Comparison of ENCODE assay signal across 8 cellular contexts in genomic region chr3:195154793-195155535, GRCh38.
DNase-seq lines count a peak whose midpoint lies in the region; ATAC-seq and TF ChIP-seq lines count a peak whose summit lies in the region.

No MANE protein-coding gene starts in this region.

- TF ChIP-seq CTCF in glutamatergic neuron (IDR thresholded peaks at IDR 0.05; ENCODE audit: partially characterized antibody, unreplicated experiment): no peak

- H3K27ac Mint-ChIP-seq in activated T-helper 1 cell treated with anti-CD3 and anti-CD28 coated beads, Interleukin-12 subunit alpha, Interleukin-12 subunit beta, Interleukin-2, Interleukin-4 antibody, amounts not matched to agents 30 ng/mL and 10 ng/mL and 1 ng/mL, durations not matched to agents 14 hours and 24 hours and 36 hours: peak overlapping the region; percentile 31
- no peak overlapping the region for H3K27ac Mint-ChIP-seq in glutamatergic neuron (ENCODE audit: unreplicated experiment)

- H3K27me3 Mint-ChIP-seq in activated T-helper 1 cell treated with anti-CD3 and anti-CD28 coated beads, Interleukin-12 subunit alpha, Interleukin-12 subunit beta, Interleukin-2, Interleukin-4 antibody, amounts not matched to agents 30 ng/mL and 10 ng/mL and 1 ng/mL, durations not matched to agents 14 hours and 24 hours and 36 hours (ENCODE audit: insufficient read depth): peaks cover 6% of the 10 kb centered on the region
- H3K27me3 Mint-ChIP-seq in glutamatergic neuron (ENCODE audit: unreplicated experiment): peaks cover 7% of the 10 kb centered on the region

- ATAC-seq in HG03135 (IDR thresholded peaks at IDR 0.05; ENCODE audit: unreplicated experiment): no peak

- peaks cover 18% of the 10 kb centered on the region for H3K4me1 Mint-ChIP-seq in activated T-helper 1 cell treated with anti-CD3 and anti-CD28 coated beads, Interleukin-12 subunit alpha, Interleukin-12 subunit beta, Interleukin-2, Interleukin-4 antibody, amounts not matched to agents 30 ng/mL and 10 ng/mL and 1 ng/mL, durations not matched to agents 14 hours and 24 hours and 36 hours (ENCODE audit: low read depth)
- H3K4me1 Mint-ChIP-seq in glutamatergic neuron (ENCODE audit: low read depth, unreplicated experiment): peaks cover 49% of the 10 kb centered on the region

- intact Hi-C loops in activated T-helper 1 cell treated with anti-CD3 and anti-CD28 coated beads, Interleukin-12 subunit alpha, Interleukin-12 subunit beta, Interleukin-2, Interleukin-4 antibody, amounts not matched to agents 30 ng/mL and 10 ng/mL and 1 ng/mL, durations not matched to agents 14 hours and 24 hours and 36 hours (cut with micrococcal nuclease): no loop called here

- H3K9me3 Mint-ChIP-seq in activated T-helper 1 cell treated with anti-CD3 and anti-CD28 coated beads, Interleukin-12 subunit alpha, Interleukin-12 subunit beta, Interleukin-2, Interleukin-4 antibody, amounts not matched to agents 30 ng/mL and 10 ng/mL and 1 ng/mL, durations not matched to agents 14 hours and 24 hours and 36 hours: no peaks in the 10 kb centered on the region
- peaks cover 5% of the 10 kb centered on the region for H3K9me3 Mint-ChIP-seq in glutamatergic neuron (ENCODE audit: unreplicated experiment)

- peak; percentile 86 for DNase-seq in GM03348 (ENCODE audit: low spot score)
- DNase-seq in KG1 (lab: John Stamatoyannopoulos, UW): peak; percentile 74
- no peak for DNase-seq in activated T-helper 1 cell treated with anti-CD3 and anti-CD28 coated beads, Interleukin-12 subunit alpha, Interleukin-12 subunit beta, Interleukin-2, Interleukin-4 antibody, amounts not matched to agents 30 ng/mL and 10 ng/mL and 1 ng/mL, durations not matched to agents 14 hours and 24 hours and 36 hours (ENCODE audit: low spot score)
- DNase-seq in glutamatergic neuron: no peak
- peak in 44 of 56 donors; percentile 14 to 79 (median 46) for DNase-seq in nucleus accumbens (lab: John Stamatoyannopoulos, UW)
- DNase-seq in RPMI8226: no peak
- no peak for DNase-seq in stimulated activated naive CD4-positive, alpha-beta T cell treated with Interleukin-2 at 50 U/mL for 16 hours (lab: John Stamatoyannopoulos, UW)

- no peak overlapping the region for H3K4me3 Mint-ChIP-seq in activated T-helper 1 cell treated with anti-CD3 and anti-CD28 coated beads, Interleukin-12 subunit alpha, Interleukin-12 subunit beta, Interleukin-2, Interleukin-4 antibody, amounts not matched to agents 30 ng/mL and 10 ng/mL and 1 ng/mL, durations not matched to agents 14 hours and 24 hours and 36 hours
- peak overlapping the region; percentile 61 for H3K4me3 Mint-ChIP-seq in glutamatergic neuron (ENCODE audit: unreplicated experiment)

- H3K36me3 Mint-ChIP-seq in activated T-helper 1 cell treated with anti-CD3 and anti-CD28 coated beads, Interleukin-12 subunit alpha, Interleukin-12 subunit beta, Interleukin-2, Interleukin-4 antibody, amounts not matched to agents 30 ng/mL and 10 ng/mL and 1 ng/mL, durations not matched to agents 14 hours and 24 hours and 36 hours (ENCODE audit: low read depth): no peaks in the 10 kb centered on the region
- no peaks in the 10 kb centered on the region for H3K36me3 Mint-ChIP-seq in glutamatergic neuron (ENCODE audit: unreplicated experiment)

Comparison
In these comparisons a context has a peak if more than half of its experiments do, and no peak if none do; other contexts are left out.
1. DNase-seq: peak in GM03348 (single experiment), KG1 (single experiment) and nucleus accumbens (44 of 56); none in activated T-helper 1 cell treated with anti-CD3 and anti-CD28 coated beads, Interleukin-12 subunit alpha, Interleukin-12 subunit beta, Interleukin-2, Interleukin-4 antibody, amounts not matched to agents 30 ng/mL and 10 ng/mL and 1 ng/mL, durations not matched to agents 14 hours and 24 hours and 36 hours (single experiment), glutamatergic neuron (single experiment), RPMI8226 (single experiment) and stimulated activated naive CD4-positive, alpha-beta T cell treated with Interleukin-2 at 50 U/mL for 16 hours (single experiment).